Comparison of ENCODE assay signal across 6 cellular contexts in the genomic region with DNA sequence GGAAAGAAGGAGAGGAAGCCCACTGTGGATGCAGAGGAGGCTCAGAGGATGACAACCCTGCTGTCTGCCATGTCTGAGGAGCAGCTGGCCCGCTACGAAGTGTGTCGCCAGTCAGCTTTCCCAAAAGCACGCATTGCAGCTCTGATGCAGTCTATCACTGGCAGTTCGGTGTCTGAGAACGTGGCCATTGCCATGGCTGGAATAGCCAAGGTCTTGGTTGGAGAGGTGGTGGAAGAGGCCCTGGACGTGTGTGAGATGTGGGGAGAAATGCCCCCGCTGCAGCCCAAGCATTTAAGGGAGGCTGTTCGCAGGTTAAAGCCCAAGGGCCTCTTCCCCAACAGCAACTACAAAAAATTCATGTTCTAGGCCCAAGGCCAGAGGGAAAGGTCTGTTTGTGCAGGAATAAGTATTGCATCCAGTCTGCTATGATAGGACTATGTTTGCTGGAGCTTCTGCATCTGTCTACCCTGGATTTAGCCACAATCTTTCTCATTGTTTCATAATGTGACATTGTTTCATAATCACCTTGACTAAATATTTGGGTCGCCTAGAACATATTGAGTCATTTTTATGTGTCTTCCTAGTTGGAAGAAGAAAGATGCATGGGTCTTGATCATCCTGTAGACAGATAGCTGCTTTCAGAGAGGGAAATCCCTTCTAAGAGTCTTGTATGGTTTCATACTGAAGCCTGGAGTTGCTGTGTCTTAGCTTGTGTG. TPM values are rescaled to one million over a fixed set of nuclear protein-coding genes. Genes with fewer than 3 reads are reported as not detected.
"Had no signal": no experiment of that assay in that cellular context is flagged by ENCODE, and none has a peak within 500 bp of the region (broad histone marks: within the 10 kb centered on the region; RNA-seq: fewer than 3 reads in every experiment).

No MANE protein-coding gene starts in this region.

RNA-seq across cellular contexts. Expression of gene TAF11L2, which starts 11.4 kb away (rescaled TPM):
- total RNA-seq: OCI-LY7, PC-9, Peyer's patch, Right ventricle myocardium inferior, RPMI7951, SJCRH30 had no signal

RNA-seq across cellular contexts. Expression of gene TAF11L3, which starts 31.5 kb away (rescaled TPM):
- total RNA-seq: OCI-LY7, PC-9, Peyer's patch, Right ventricle myocardium inferior, RPMI7951, SJCRH30 had no signal

RNA-seq across cellular contexts. Expression of gene TAF11L4, which starts 35.0 kb away (rescaled TPM):
- total RNA-seq: OCI-LY7, PC-9, Peyer's patch, Right ventricle myocardium inferior, RPMI7951, SJCRH30 had no signal

RNA-seq across cellular contexts. Expression of gene TAF11L5, which starts 38.4 kb away (rescaled TPM):
- total RNA-seq: OCI-LY7, PC-9, Peyer's patch, Right ventricle myocardium inferior, RPMI7951, SJCRH30 had no signal

RNA-seq across cellular contexts. Expression of gene TAF11L6, which starts 41.8 kb away (rescaled TPM):
- total RNA-seq: OCI-LY7, PC-9, Peyer's patch, Right ventricle myocardium inferior, RPMI7951, SJCRH30 had no signal
